13 cellular contexts compared by ENCODE assay signal in the genomic region with DNA sequence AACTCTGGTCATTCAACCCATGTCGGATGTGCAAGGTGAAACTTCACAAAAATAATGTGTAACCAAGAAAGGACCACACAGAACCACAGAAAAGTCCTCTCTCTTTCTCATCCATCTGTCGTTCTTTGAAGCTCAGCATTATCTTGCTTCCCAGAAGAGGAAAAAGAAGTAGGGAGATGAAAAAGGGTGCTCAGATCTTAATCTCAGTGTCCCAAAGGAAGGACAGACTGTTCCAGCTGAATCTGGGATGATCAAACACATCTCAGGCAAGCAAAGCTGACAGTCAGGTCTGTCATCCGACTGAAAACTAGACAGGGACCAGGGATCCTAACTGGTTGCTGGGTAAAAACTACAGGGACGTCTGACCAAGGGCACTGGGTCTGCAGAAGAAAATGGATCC. TPM values are rescaled to one million over a fixed set of nuclear protein-coding genes. Genes with fewer than 3 reads are reported as not detected.
A peak's percentile ranks its signal among the peaks of the same experiment; 100 is the strongest.
DNase-seq lines count a peak whose midpoint lies in the region; ATAC-seq lines count a peak whose summit lies in the region.
"Had no signal": no experiment of that assay in that cellular context is flagged by ENCODE, and none has a peak within 500 bp of the region (broad histone marks: within the 10 kb centered on the region; RNA-seq: fewer than 3 reads in every experiment).

No MANE protein-coding gene starts in this region.

- POLR2A ChIA-PET in naive thymus-derived CD8-positive, alpha-beta T cell (lab: Charles Lee), result interaction anchor here (1.0 to 12.7 kb wide), 7 partner anchors 10 to 131 kb away, joined by 3 to 278 read pairs (median 21); a partner anchor contains a TSS

- H3K4me1 Mint-ChIP-seq in stimulated activated naive CD8-positive, alpha-beta T cell treated with anti-CD3 and anti-CD28 coated beads, Interleukin-15, Interleukin-2, amounts not matched to agents 100 ng/mL and 50 ng/mL, for 24 hours (ENCODE audit: low read depth), result peaks cover 99% of the 10 kb centered on the region
- peaks cover 100% of the 10 kb centered on the region for H3K4me1 Mint-ChIP-seq in activated naive CD8-positive, alpha-beta T cell treated with anti-CD3 and anti-CD28 coated beads, Interleukin-2, amount 50 U/mL, for 24 hours
- peaks cover 49 to 100% (median 98%) of the 10 kb centered on the region in 4 donors for H3K4me1 Mint-ChIP-seq in naive thymus-derived CD8-positive, alpha-beta T cell

- no peak for DNase-seq in stimulated activated naive CD8-positive, alpha-beta T cell treated with anti-CD3 and anti-CD28 coated beads, Interleukin-15, Interleukin-2, amounts not matched to agents 100 U/mL and 50 U/mL, for 24 hours
- DNase-seq in activated naive CD8-positive, alpha-beta T cell treated with anti-CD3 and anti-CD28 coated beads, Interleukin-2, amount 50 U/mL, for 24 hours, result no peak
- DNase-seq in naive thymus-derived CD8-positive, alpha-beta T cell, result no peak
- no peak for DNase-seq in GM19240 (ENCODE audit: insufficient read length, low spot score)
- DNase-seq in SK-N-DZ (ENCODE audit: low spot score), result no peak
- DNase-seq in head of caudate nucleus, result no peak
- DNase-seq: activated CD4-positive, CD25-positive, alpha-beta regulatory T cell treated with anti-CD3 and anti-CD28 coated beads, Interleukin-2, amount 50 U/mL, for 72 hours; AML-193; NCI-H1417 treated with DMSO at 0.1 percent for 48 hours; PC-9 had no signal

- ATAC-seq in stimulated activated naive CD8-positive, alpha-beta T cell treated with anti-CD3 and anti-CD28 coated beads, Interleukin-15, Interleukin-2, amounts not matched to agents 100 U/mL and 50 U/mL, for 24 hours, result no peak
- ATAC-seq in activated naive CD8-positive, alpha-beta T cell treated with anti-CD3 and anti-CD28 coated beads, Interleukin-2, amount 50 U/mL, for 24 hours, result no peak
- ATAC-seq in naive thymus-derived CD8-positive, alpha-beta T cell, result no peak
- no peak for ATAC-seq in GM18519 (IDR thresholded peaks at IDR 0.05; ENCODE audit: low FRiP score, unreplicated experiment)

- no peaks in the 10 kb centered on the region for H3K9me3 Mint-ChIP-seq in stimulated activated naive CD8-positive, alpha-beta T cell treated with anti-CD3 and anti-CD28 coated beads, Interleukin-15, Interleukin-2, amounts not matched to agents 100 ng/mL and 50 ng/mL, for 24 hours
- H3K9me3 Mint-ChIP-seq in activated naive CD8-positive, alpha-beta T cell treated with anti-CD3 and anti-CD28 coated beads, Interleukin-2, amount 50 U/mL, for 24 hours, result no peaks in the 10 kb centered on the region
- H3K9me3 Mint-ChIP-seq in naive thymus-derived CD8-positive, alpha-beta T cell, result peaks cover 0 to 4% (median 0%) of the 10 kb centered on the region in 9 donors
- H3K9me3 Mint-ChIP-seq: IgD-negative memory B cell had no signal

- H3K4me3 Mint-ChIP-seq in stimulated activated naive CD8-positive, alpha-beta T cell treated with anti-CD3 and anti-CD28 coated beads, Interleukin-15, Interleukin-2, amounts not matched to agents 100 ng/mL and 50 ng/mL, for 24 hours, result peak overlapping the region; percentile 55
- H3K4me3 Mint-ChIP-seq in activated naive CD8-positive, alpha-beta T cell treated with anti-CD3 and anti-CD28 coated beads, Interleukin-2, amount 50 U/mL, for 24 hours, result peak overlapping the region; percentile 30
- peak overlapping the region; percentile 10 to 84 (median 72) for H3K4me3 Mint-ChIP-seq in naive thymus-derived CD8-positive, alpha-beta T cell

- no peaks in the 10 kb centered on the region for H3K27me3 Mint-ChIP-seq in stimulated activated naive CD8-positive, alpha-beta T cell treated with anti-CD3 and anti-CD28 coated beads, Interleukin-15, Interleukin-2, amounts not matched to agents 100 ng/mL and 50 ng/mL, for 24 hours
- H3K27me3 Mint-ChIP-seq in activated naive CD8-positive, alpha-beta T cell treated with anti-CD3 and anti-CD28 coated beads, Interleukin-2, amount 50 U/mL, for 24 hours, result no peaks in the 10 kb centered on the region
- H3K27me3 Mint-ChIP-seq in naive thymus-derived CD8-positive, alpha-beta T cell, result no peaks in the 10 kb centered on the region
- H3K27me3 Mint-ChIP-seq: IgD-negative memory B cell had no signal

- H3K36me3 Mint-ChIP-seq in stimulated activated naive CD8-positive, alpha-beta T cell treated with anti-CD3 and anti-CD28 coated beads, Interleukin-15, Interleukin-2, amounts not matched to agents 100 ng/mL and 50 ng/mL, for 24 hours (ENCODE audit: low read depth), result peaks cover 29% of the 10 kb centered on the region
- H3K36me3 Mint-ChIP-seq in activated naive CD8-positive, alpha-beta T cell treated with anti-CD3 and anti-CD28 coated beads, Interleukin-2, amount 50 U/mL, for 24 hours (ENCODE audit: low read depth), result peaks cover 40% of the 10 kb centered on the region
- H3K36me3 Mint-ChIP-seq in naive thymus-derived CD8-positive, alpha-beta T cell, result peaks cover 0 to 10% (median 9%) of the 10 kb centered on the region in 3 donors
- H3K36me3 Mint-ChIP-seq: IgD-negative memory B cell had no signal

- intact Hi-C loops in head of caudate nucleus (cut with DNase I), result no loop called here

- H3K27ac Mint-ChIP-seq in stimulated activated naive CD8-positive, alpha-beta T cell treated with anti-CD3 and anti-CD28 coated beads, Interleukin-15, Interleukin-2, amounts not matched to agents 100 ng/mL and 50 ng/mL, for 24 hours, result peak overlapping the region; percentile 95
- peak overlapping the region; percentile 92 for H3K27ac Mint-ChIP-seq in activated naive CD8-positive, alpha-beta T cell treated with anti-CD3 and anti-CD28 coated beads, Interleukin-2, amount 50 U/mL, for 24 hours
- peak overlapping the region in 9 of 10 donors; percentile 88 to 98 (median 96) for H3K27ac Mint-ChIP-seq in naive thymus-derived CD8-positive, alpha-beta T cell

RNA-seq across cellular contexts. Expression of a gene that starts 16.2 kb away (rescaled TPM):
- total RNA-seq in naive thymus-derived CD8-positive, alpha-beta T cell, result 100 to 1,000 TPM; 118 to 123 TPM
- 100 to 1,000 TPM in 1 of 3 donors, 10 to 100 TPM in 2; 95.3 to 101 (median 96.9) TPM for polyA plus RNA-seq in naive thymus-derived CD8-positive, alpha-beta T cell
- polyA plus RNA-seq in SK-N-DZ (2014; cell fraction: cytosol; rRNA removed), result 2.7 and 5.7 TPM in 2 replicates
- 3.4 and 4.6 TPM in 2 replicates for polyA plus RNA-seq in SK-N-DZ (2014; cell fraction: nucleus; rRNA removed)
